Comparison of ENCODE assay signal across 11 cellular contexts in genomic region chr6:82245376-82245775, GRCh38. TPM values are rescaled to one million over a fixed set of nuclear protein-coding genes. Genes with fewer than 3 reads are reported as not detected.
DNase-seq lines count a peak whose midpoint lies in the region; ATAC-seq, FAIRE-seq and TF ChIP-seq lines count a peak whose summit lies in the region.
"Had no signal": no experiment of that assay in that cellular context is flagged by ENCODE, and none has a peak within 500 bp of the region (broad histone marks: within the 10 kb centered on the region; RNA-seq: fewer than 3 reads in every experiment).

No MANE protein-coding gene starts in this region.

- no peaks in the 10 kb centered on the region for H3K27me3 ChIP-seq in DND-41 (ENCODE audit: insufficient read depth, low read length, poor library complexity)
- H3K27me3 ChIP-seq in keratinocyte (ENCODE audit: control insufficient read depth, extremely low read depth, insufficient read depth, low read length): no peaks in the 10 kb centered on the region

- no peak for TF ChIP-seq EP300 in A549 (IDR thresholded peaks at IDR 0.05)

- H3K9me3 Mint-ChIP-seq in activated CD8-positive, alpha-beta T cell treated with anti-CD3 and anti-CD28 coated beads, Interleukin-2, amount 10 ng/mL, durations not matched to agents 7 days and 5 days (ENCODE audit: insufficient read depth): no peaks in the 10 kb centered on the region

- POLR2A ChIA-PET in A549 (lab: Yijun Ruan, JAX): no interaction called here
- POLR2A ChIA-PET in activated CD8-positive, alpha-beta T cell treated with anti-CD3 and anti-CD28 coated beads, Interleukin-2, amount 10 ng/mL, durations not matched to agents 7 days and 5 days (lab: Charles Lee): no interaction called here

- H3K36me3 ChIP-seq in DND-41 (ENCODE audit: insufficient read depth, low read length): peaks cover 29% of the 10 kb centered on the region
- H3K36me3 ChIP-seq in keratinocyte (ENCODE audit: control insufficient read depth in 2 of 2, extremely low read depth in 1 of 2, insufficient read depth in 2 of 2, low read length in 2 of 2): peaks cover 0 to 5% of the 10 kb centered on the region in 2 experiments

- H3K4me1 Mint-ChIP-seq in activated CD8-positive, alpha-beta T cell treated with anti-CD3 and anti-CD28 coated beads, Interleukin-2, amount 10 ng/mL, durations not matched to agents 7 days and 5 days (ENCODE audit: low read depth): peaks cover 36% of the 10 kb centered on the region

- no peaks in the 10 kb centered on the region for H3K9me1 ChIP-seq in keratinocyte (ENCODE audit: control insufficient read depth, extremely low read depth, insufficient read depth, low read length)

- peaks cover 36% of the 10 kb centered on the region for H3K36me3 Mint-ChIP-seq in activated CD8-positive, alpha-beta T cell treated with anti-CD3 and anti-CD28 coated beads, Interleukin-2, amount 10 ng/mL, durations not matched to agents 7 days and 5 days (ENCODE audit: low read depth)

- H3K27ac ChIP-seq in A549 (peak overlapping the region in 1 of 2 experiments; percentile 99; a peak in 1 of 6 replicates), DND-41 (ENCODE audit: low read length) (peak overlapping the region; percentile 4), keratinocyte (ENCODE audit: control insufficient read depth, insufficient read depth, low read length) (no peak overlapping the region)

- H3K9ac ChIP-seq in DND-41 (ENCODE audit: low read depth, low read length) (peak overlapping the region; percentile 89), keratinocyte (ENCODE audit: control insufficient read depth, extremely low read depth, insufficient read depth, low read length) (no peak overlapping the region)

- FAIRE-seq in A549 (lab: Jason Lieb, UNC) (no peak), keratinocyte (lab: Jason Lieb, UNC) (no peak)

- H3K79me2 ChIP-seq in DND-41 (ENCODE audit: insufficient read depth, low read length) (peaks cover 77% of the 10 kb centered on the region), keratinocyte (ENCODE audit: control insufficient read depth, insufficient read depth, low read length) (peaks cover 67% of the 10 kb centered on the region)

- H3K4me2 ChIP-seq in A549 (peak overlapping the region; percentile 77), DND-41 (ENCODE audit: insufficient read depth, low read length) (peak overlapping the region; percentile 89), keratinocyte (ENCODE audit: control insufficient read depth, extremely low read depth, insufficient read depth, low read depth, low read length) (peak overlapping the region; percentile 72)

- CTCF ChIA-PET in A549 (lab: Yijun Ruan, JAX): no interaction called here
- CTCF ChIA-PET in activated CD8-positive, alpha-beta T cell treated with anti-CD3 and anti-CD28 coated beads, Interleukin-2, amount 10 ng/mL, durations not matched to agents 7 days and 5 days (lab: Charles Lee): no interaction called here

- DNase-seq in A549 (ENCODE audit: low read depth in 1 of 2, low spot score in 1 of 2) (no peak), DND-41 (no peak), keratinocyte (ENCODE audit: low read depth, low spot score) (no peak), midbrain (lab: John Stamatoyannopoulos, UW) (no peak), EL (no peak), AML-193 (lab: John Stamatoyannopoulos, UW) (no peak)
- no peak for DNase-seq in activated CD8-positive, alpha-beta T cell treated with anti-CD3 and anti-CD28 coated beads, Interleukin-2, amount 10 ng/mL, durations not matched to agents 7 days and 5 days
- DNase-seq: COR-L47, NCI-H446, SHP77 had no signal

- H3K4me1 ChIP-seq in A549 (peaks cover 46% of the 10 kb centered on the region), DND-41 (ENCODE audit: insufficient read depth, low read length) (peaks cover 43% of the 10 kb centered on the region), keratinocyte (ENCODE audit: control insufficient read depth, extremely low read depth, insufficient read depth, low read length) (peaks cover 11% of the 10 kb centered on the region)

- no peaks in the 10 kb centered on the region for H3K27me3 Mint-ChIP-seq in activated CD8-positive, alpha-beta T cell treated with anti-CD3 and anti-CD28 coated beads, Interleukin-2, amount 10 ng/mL, durations not matched to agents 7 days and 5 days (ENCODE audit: low read depth)

- TF ChIP-seq CTCF in A549 (IDR thresholded peaks at IDR 0.05) (no peak), DND-41 (IDR thresholded peaks at IDR 0.05; ENCODE audit: borderline replicate concordance, extremely low read depth, low read length, poor library complexity, severe bottlenecking) (no peak), keratinocyte (optimal IDR thresholded peaks at IDR 0.05 in 1 of 3, IDR thresholded peaks at IDR 0.05 in 1 of 3, conservative IDR thresholded peaks at IDR 0.05 in 1 of 3; ENCODE audit: extremely low read depth in 1 of 3, insufficient read depth in 2 of 3, low read length in 3 of 3) (no peak)

- H3K4me3 ChIP-seq in A549 (peak overlapping the region; percentile 93), DND-41 (ENCODE audit: low read depth in 1 of 2, low read length in 2 of 2) (peak overlapping the region in 1 of 2 experiments; percentile 74; a peak in 1 of 4 replicates), keratinocyte (ENCODE audit: control insufficient read depth in 2 of 3, extremely low read depth in 1 of 3, insufficient read depth in 2 of 3, low read depth in 1 of 3, low read length in 3 of 3) (no peak overlapping the region)

- ATAC-seq in A549: no peak
- ATAC-seq in DND-41 (ENCODE audit: insufficient read depth, low read depth): no peak
- no peak for ATAC-seq in activated CD8-positive, alpha-beta T cell treated with anti-CD3 and anti-CD28 coated beads, Interleukin-2, amount 10 ng/mL, durations not matched to agents 7 days and 5 days
- no peak for ATAC-seq in GM18907 (IDR thresholded peaks at IDR 0.05; ENCODE audit: unreplicated experiment)

- no peak for TF ChIP-seq RAD21 in A549 (conservative IDR thresholded peaks at IDR 0.05 in 1 of 2, IDR thresholded peaks at IDR 0.05 in 1 of 2)

- WGBS in A549 (ENCODE audit: missing lambda C conversion rate): 89% methylated on average over 4 of the region's 4 CpGs

- peak overlapping the region; percentile 53 for H3K4me3 Mint-ChIP-seq in activated CD8-positive, alpha-beta T cell treated with anti-CD3 and anti-CD28 coated beads, Interleukin-2, amount 10 ng/mL, durations not matched to agents 7 days and 5 days

- dilution Hi-C loops in keratinocyte (cut with MboI; ENCODE audit: extremely low pct_ligation_motif_present, low sequenced_read_pairs): no loop called here

- TF ChIP-seq POLR2A in A549 (IDR thresholded peaks at IDR 0.05; ENCODE audit: low read length): no peak

- no peaks in the 10 kb centered on the region for H3K9me3 ChIP-seq in A549
- H3K9me3 ChIP-seq in DND-41 (ENCODE audit: insufficient read depth, low read length, severe bottlenecking): no peaks in the 10 kb centered on the region
- H3K9me3 ChIP-seq in keratinocyte (ENCODE audit: control insufficient read depth, low read depth, low read length): no peaks in the 10 kb centered on the region

- H2AFZ ChIP-seq in DND-41 (ENCODE audit: low read depth, low read length) (no peak overlapping the region), keratinocyte (ENCODE audit: control insufficient read depth, low read length) (no peak overlapping the region)

- peak overlapping the region; percentile 25 for H3K27ac Mint-ChIP-seq in activated CD8-positive, alpha-beta T cell treated with anti-CD3 and anti-CD28 coated beads, Interleukin-2, amount 10 ng/mL, durations not matched to agents 7 days and 5 days

- H4K20me1 ChIP-seq in DND-41 (ENCODE audit: insufficient read depth, low read length) (peaks cover 4% of the 10 kb centered on the region; the same call in 1 of the 2 replicates), keratinocyte (ENCODE audit: control insufficient read depth, extremely low read depth, insufficient read depth, low read length) (no peaks in the 10 kb centered on the region)

TF ChIP-seq in A549, 52 proteins besides CTCF, POLR2A, EP300 and RAD21 (continues in another document):
- no peak for TF ChIP-seq HOXB5 (CRISPR knock-in tag; IDR thresholded peaks at IDR 0.05)
- TF ChIP-seq ELK1 (IDR thresholded peaks at IDR 0.05; ENCODE audit: low read depth, low read length): no peak
- no peak for TF ChIP-seq FOSB (CRISPR knock-in tag; IDR thresholded peaks at IDR 0.05)
- TF ChIP-seq EHMT2 (IDR thresholded peaks at IDR 0.05; ENCODE audit: low read depth): no peak
- TF ChIP-seq CBX8 (IDR thresholded peaks at IDR 0.05): no peak
- TF ChIP-seq MYC (IDR thresholded peaks at IDR 0.05; ENCODE audit: borderline replicate concordance, low read length): no peak
- no peak for TF ChIP-seq NFE2L2 (conservative IDR thresholded peaks at IDR 0.05; ENCODE audit: low read length)
- TF ChIP-seq HEYL (CRISPR knock-in tag; IDR thresholded peaks at IDR 0.05): no peak
- TF ChIP-seq JUN (IDR thresholded peaks at IDR 0.05): no peak
- no peak for TF ChIP-seq RNF2 (IDR thresholded peaks at IDR 0.05; ENCODE audit: borderline replicate concordance, low read depth)

RNA-seq across cellular contexts. Expression of gene IBTK, which starts 2.2 kb away (rescaled TPM):
- 64.0 and 87.3 TPM in 2 replicates for polyA plus RNA-seq in A549 (2011; rRNA removed)
- polyA plus RNA-seq in A549 (2012; cell fraction: cytosol; rRNA removed): 7.7 and 8.5 TPM in 2 replicates
- polyA plus RNA-seq in A549 (2012; cell fraction: nucleus; rRNA removed): 4.5 and 6.7 TPM in 2 replicates
- 32.3 to 34.2 TPM (median 32.5 TPM) in 3 replicates for polyA plus RNA-seq in A549 (2017; fragmentation: RNase III; extraction: RNeasy Plus Mini Kit Qiagen cat#74134 plus additional on column Dnase treatment)
- 50.9 and 56.6 TPM in 2 replicates for polyA minus RNA-seq in A549 (2011; rRNA and poly(A)+ RNA removed)
- 10 to 100 TPM; 24.4 to 24.5 TPM for total RNA-seq in activated CD8-positive, alpha-beta T cell treated with anti-CD3 and anti-CD28 coated beads, Interleukin-2, amount 10 ng/mL, durations not matched to agents 7 days and 5 days
- 15.9 to 27.0 TPM (median 16.4 TPM) in 3 replicates for polyA plus RNA-seq in keratinocyte
- polyA plus RNA-seq in keratinocyte (2011; ENCODE audit: low read depth): 12.7 TPM
- 9.6 and 19.4 TPM in 2 replicates for polyA plus RNA-seq in keratinocyte (2011; cell fraction: cytosol; rRNA removed)
- polyA plus RNA-seq in keratinocyte (2011; cell fraction: nucleus; rRNA removed): 19.2 and 25.0 TPM in 2 replicates
- polyA plus RNA-seq in keratinocyte (2012; ENCODE audit: low replicate concordance): 12.3 and 18.1 TPM in 2 replicates
- polyA minus RNA-seq in keratinocyte: 8.1 to 51.1 TPM (median 26.9 TPM) in 3 replicates
- polyA minus RNA-seq in keratinocyte (2011; cell fraction: cytosol; rRNA and poly(A)+ RNA removed): 24.9 TPM
- polyA minus RNA-seq in keratinocyte (2011; cell fraction: nucleus; rRNA and poly(A)+ RNA removed): 38.5 and 71.0 TPM in 2 replicates
